ENCODE assay signal across 20 cellular contexts in the genomic region with DNA sequence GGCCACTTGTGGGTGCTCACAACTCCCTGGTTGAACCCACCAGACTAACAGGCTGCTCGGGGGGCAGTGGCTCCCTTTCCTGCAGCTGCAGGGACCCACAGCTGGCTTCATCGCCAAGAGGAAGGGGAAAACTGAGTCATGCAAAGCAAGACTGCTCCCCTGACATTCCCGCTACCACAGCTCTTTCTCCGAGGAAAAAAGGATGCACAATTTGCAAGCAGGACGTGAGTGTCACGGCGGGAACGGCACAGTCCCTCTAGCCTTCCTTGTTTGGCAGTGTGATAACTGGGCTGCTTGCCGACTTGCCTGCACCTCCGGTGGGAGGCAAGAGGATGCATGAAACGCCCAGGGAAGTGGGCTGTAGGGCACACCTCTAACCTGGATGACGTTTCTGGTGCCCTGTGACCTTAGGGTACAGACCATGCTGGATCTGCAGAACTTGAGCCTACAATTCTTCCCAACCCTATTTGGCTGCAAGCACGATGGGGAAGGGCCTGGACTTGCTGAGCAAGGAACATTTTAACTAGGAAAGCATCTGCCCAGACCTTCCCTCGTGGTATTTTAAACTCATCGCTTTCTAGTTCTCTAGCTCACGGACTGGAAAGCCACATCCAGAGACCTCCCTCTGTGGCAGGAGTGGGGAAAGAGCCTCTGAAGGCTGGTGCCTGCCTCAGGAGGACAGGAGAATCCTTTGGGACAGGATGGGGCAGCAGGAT. TPM values are rescaled to one million over a fixed set of nuclear protein-coding genes. Genes with fewer than 3 reads are reported as not detected.
DNase-seq lines count a peak whose midpoint lies in the region; ATAC-seq, FAIRE-seq and TF ChIP-seq lines count a peak whose summit lies in the region.
"Had no signal": no experiment of that assay in that cellular context is flagged by ENCODE, and none has a peak within 500 bp of the region (broad histone marks: within the 10 kb centered on the region; RNA-seq: fewer than 3 reads in every experiment).

No MANE protein-coding gene starts in this region.

- no peak for TF ChIP-seq CTCF in kidney (IDR thresholded peaks at IDR 0.05; ENCODE audit: borderline replicate concordance, extremely low read depth, insufficient read depth)

- H3K27me3 ChIP-seq in layer of hippocampus (ENCODE audit: control insufficient read depth, insufficient read depth, low read length) (no peaks in the 10 kb centered on the region), skeletal muscle satellite cell (ENCODE audit: control insufficient read depth, insufficient read depth, low read length) (no peaks in the 10 kb centered on the region)
- H3K27me3 ChIP-seq: colonic mucosa had no signal

- peak overlapping the region; percentile 4 for H3K4me2 ChIP-seq in skeletal muscle satellite cell (ENCODE audit: low read length)

- H3K36me3 ChIP-seq in skeletal muscle satellite cell (ENCODE audit: insufficient read depth, low read length) (peaks cover 5% of the 10 kb centered on the region), kidney (ENCODE audit: control insufficient read depth in 1 of 2, insufficient read depth in 2 of 2, low read length in 2 of 2) (no peaks in the 10 kb centered on the region)
- H3K36me3 ChIP-seq: colonic mucosa had no signal

- intact Hi-C loops in kidney (cut with DNase I): no loop called here

- H3K4me1 ChIP-seq in skeletal muscle satellite cell (ENCODE audit: control insufficient read depth, insufficient read depth, low read length): peaks cover 49% of the 10 kb centered on the region
- peaks cover 0 to 6% of the 10 kb centered on the region in 2 donors for H3K4me1 ChIP-seq in kidney (ENCODE audit: control insufficient read depth in 1 of 2, insufficient read depth in 1 of 2, low read depth in 1 of 2, low read length in 2 of 2)
- H3K4me1 ChIP-seq: Caco-2 had no signal

- ATAC-seq in GM19035 (IDR thresholded peaks at IDR 0.05; ENCODE audit: unreplicated experiment): no peak
- ATAC-seq: PC-3 had no signal

- H3K9ac ChIP-seq in skeletal muscle satellite cell (ENCODE audit: low read depth, low read length) (no peak overlapping the region), kidney (ENCODE audit: low read length in 2 of 2) (no peak overlapping the region)

- H3K27ac ChIP-seq in cingulate gyrus (ENCODE audit: low read depth, low read length) (peak overlapping the region; percentile 57), layer of hippocampus (ENCODE audit: low read depth, low read length) (peak overlapping the region; percentile 16), kidney (ENCODE audit: low read depth in 2 of 2, low read length in 2 of 2) (no peak overlapping the region)
- H3K27ac ChIP-seq: colonic mucosa had no signal

- H3K4me3 ChIP-seq in skeletal muscle satellite cell (ENCODE audit: low read length) (no peak overlapping the region), kidney (ENCODE audit: low read length in 2 of 2) (no peak overlapping the region)
- H3K4me3 ChIP-seq: colonic mucosa had no signal

- peak; percentile 26 for DNase-seq in Daoy (ENCODE audit: low read depth)
- DNase-seq in T1000 (lab: John Stamatoyannopoulos, UW): no peak
- DNase-seq in T-helper 2 cell: no peak
- DNase-seq in kidney: no peak
- DNase-seq: activated CD4-positive, CD25-positive, alpha-beta regulatory T cell treated with anti-CD3 and anti-CD28 coated beads, Interleukin-2, amount 50 U/mL, for 72 hours; activated CD8-positive, alpha-beta memory T cell treated with anti-CD3 and anti-CD28 coated beads, Interleukin-2, amount 50 U/mL, for 4 hours; activated naive CD8-positive, alpha-beta T cell treated with anti-CD3 and anti-CD28 coated beads, Interleukin-2, amount 10 ng/mL, durations not matched to agents 7 days and 5 days; Caco-2; colonic mucosa; KBM-7; NCI-H146; NCI-H524 treated with DMSO at 0.1 percent for 48 hours; PC-3; retina; stimulated activated naive CD4-positive, alpha-beta T cell; T-helper 1 cell had no signal

- no peak for FAIRE-seq in kidney (lab: Jason Lieb, UNC)

- H3K9me3 ChIP-seq in skeletal muscle satellite cell (replicated peaks; ENCODE audit: low read length) (no peaks in the 10 kb centered on the region), kidney (ENCODE audit: control insufficient read depth in 1 of 2, low read length in 2 of 2) (no peaks in the 10 kb centered on the region)
- H3K9me3 ChIP-seq: Caco-2, colonic mucosa had no signal

RNA-seq across cellular contexts. Expression of a gene that starts 7.8 kb away (rescaled TPM):
- total RNA-seq in Daoy (2014; rRNA removed; shearing (Covaris generic)): 10.9 and 13.7 TPM in 2 replicates
- 23.2 and 32.2 TPM in 2 replicates for total RNA-seq in skeletal muscle satellite cell (2012; rRNA removed)
- 22.8 TPM for total RNA-seq in kidney
- 3.1 TPM for polyA plus RNA-seq in kidney (ENCODE audit: insufficient read depth, low read depth, low replicate concordance)

Comparison
In these comparisons a context has a peak if more than half of its experiments do, and no peak if none do; other contexts are left out.
1. H3K27ac ChIP-seq: peak in cingulate gyrus (single experiment) and layer of hippocampus (single experiment); none in kidney (0 of 2).